In the genomic region with DNA sequence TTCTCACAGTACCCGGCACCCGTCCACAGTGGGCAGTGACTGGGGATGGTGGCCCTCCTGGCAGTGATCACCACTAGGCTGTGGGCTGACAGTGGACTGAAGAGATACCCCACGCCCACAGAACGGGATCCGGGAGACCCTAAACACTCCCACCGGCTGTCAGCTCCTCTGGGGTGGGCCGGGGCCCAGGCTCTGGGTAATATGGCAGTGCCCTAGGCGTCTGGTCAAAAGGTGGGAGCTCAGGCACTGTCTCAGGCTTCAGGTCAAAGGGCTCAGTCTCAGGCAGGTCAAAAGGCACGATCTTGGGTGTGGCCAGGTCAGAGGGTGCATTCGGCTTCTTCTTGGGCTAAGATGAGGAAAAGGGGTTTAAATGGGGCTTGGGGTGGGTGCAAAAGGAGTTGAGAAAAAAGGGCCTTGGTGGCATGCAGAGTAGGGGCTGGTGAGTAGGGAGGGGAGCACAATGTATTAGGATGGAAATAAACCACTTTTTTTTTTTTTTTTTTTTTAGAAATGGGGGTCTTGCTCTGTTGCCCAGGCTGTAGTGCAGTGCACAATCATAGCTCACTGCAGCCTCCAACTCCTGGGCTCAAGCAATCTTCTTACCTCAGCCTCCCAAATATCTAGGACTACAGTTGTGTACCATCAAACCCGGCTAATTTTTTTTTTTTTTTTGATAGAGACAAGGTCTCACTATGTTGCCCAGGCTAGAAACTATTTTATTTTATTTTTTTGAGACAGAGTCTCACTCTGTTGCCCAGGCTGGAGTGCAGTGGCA, we compare ENCODE assay signal across 19 cellular contexts. TPM values are rescaled to one million over a fixed set of nuclear protein-coding genes. Genes with fewer than 3 reads are reported as not detected.
DNase-seq lines count a peak whose midpoint lies in the region; ATAC-seq and TF ChIP-seq lines count a peak whose summit lies in the region.
"Had no signal": no experiment of that assay in that cellular context is flagged by ENCODE, and none has a peak within 500 bp of the region (broad histone marks: within the 10 kb centered on the region; RNA-seq: fewer than 3 reads in every experiment).

No MANE protein-coding gene starts in this region.

- H3K27ac ChIP-seq in SK-N-SH (ENCODE audit: low read depth in 2 of 2, low read length in 1 of 2) (peak overlapping the region in 1 of 2 experiments; percentile 61; a peak in 1 of 4 replicates), esophagus muscularis mucosa (replicated peaks in 1 of 4) (peak overlapping the region; percentile 97 to 100 (median 100)), prostate gland (peak overlapping the region; percentile 22 to 39), upper lobe of right lung (peak overlapping the region; percentile 79)
- H3K27ac ChIP-seq: 22Rv1 had no signal

- intact Hi-C loops in esophagus muscularis mucosa (cut with DNase I) = no loop called here
- intact Hi-C loops in prostate gland (cut with DNase I) = no loop called here
- intact Hi-C loops in upper lobe of right lung (cut with DNase I) = no loop called here

- H3K4me3 ChIP-seq in SK-N-SH (ENCODE audit: low read depth in 2 of 2, low read length in 1 of 2) = no peak overlapping the region
- H3K4me3 ChIP-seq in esophagus muscularis mucosa = peak overlapping the region; percentile 4 to 37 (median 21)
- no peak overlapping the region for H3K4me3 ChIP-seq in prostate gland
- no peak overlapping the region for H3K4me3 ChIP-seq in upper lobe of right lung
- H3K4me3 ChIP-seq: GM12878 had no signal

- peaks cover 100% of the 10 kb centered on the region for H4K20me1 ChIP-seq in SK-N-SH (ENCODE audit: insufficient read depth)

- DNase-seq in SK-N-SH (no peak), esophagus muscularis mucosa (ENCODE audit: extremely low spot score) (no peak), prostate gland (ENCODE audit: low spot score) (no peak), upper lobe of right lung (no peak), NCI-H345 treated with DMSO at 0.1 percent for 48 hours (lab: John Stamatoyannopoulos, UW; ENCODE audit: unreplicated experiment) (no peak), DMS153 treated with DMSO at 0.1 percent for 48 hours (lab: John Stamatoyannopoulos, UW; ENCODE audit: unreplicated experiment) (no peak)
- DNase-seq: activated CD4-positive, CD25-positive, alpha-beta regulatory T cell treated with anti-CD3 and anti-CD28 coated beads, Interleukin-2, amount 50 U/mL, for 72 hours; activated naive CD8-positive, alpha-beta T cell treated with anti-CD3 and anti-CD28 coated beads, Interleukin-2, amount 10 ng/mL, durations not matched to agents 7 days and 5 days; activated T-cell treated with anti-CD3 and anti-CD28 coated beads, Interleukin-2, amount 50 U/mL, for 24 hours; CD4-positive, CD25-positive, alpha-beta regulatory T cell; EL; erythroblast; Kasumi-1; NCI-H187; NCI-H82 had no signal

- POLR2A ChIA-PET in SK-N-SH (lab: Yijun Ruan, JAX) = no interaction called here

- no peak for TF ChIP-seq RAD21 in SK-N-SH (IDR thresholded peaks at IDR 0.05; ENCODE audit: low read length)

- H3K36me3 ChIP-seq in SK-N-SH (replicated peaks in 1 of 2; ENCODE audit: control insufficient read depth in 1 of 2, insufficient read depth in 2 of 2, low read length in 1 of 2) (peaks cover 0 to 32% of the 10 kb centered on the region in 2 experiments), esophagus muscularis mucosa (peaks cover 0 to 4% (median 0%) of the 10 kb centered on the region in 4 donors), prostate gland (no peaks in the 10 kb centered on the region), upper lobe of right lung (no peaks in the 10 kb centered on the region)

- H3K9ac ChIP-seq in SK-N-SH = no peak overlapping the region

- CTCF ChIA-PET in SK-N-SH (lab: Yijun Ruan, JAX) = interaction anchor here (1.3 to 26.0 kb wide), 4 partner anchors 11 to 115 kb away, joined by 4 to 683 read pairs (median 4); partner anchors contain the start of gene CAVIN1

- H3K9me3 ChIP-seq in SK-N-SH (no peaks in the 10 kb centered on the region), esophagus muscularis mucosa (no peaks in the 10 kb centered on the region), prostate gland (no peaks in the 10 kb centered on the region), upper lobe of right lung (no peaks in the 10 kb centered on the region)

- no peak for ATAC-seq in SK-N-SH treated with all-trans-retinoic acid at 6 μM for 48 hours
- no peak for ATAC-seq in upper lobe of right lung
- no peak for ATAC-seq in HG03280 (IDR thresholded peaks at IDR 0.05; ENCODE audit: unreplicated experiment)
- ATAC-seq: GM12878 had no signal

- H2AFZ ChIP-seq in SK-N-SH (ENCODE audit: low read depth) = no peak overlapping the region

- H3F3A ChIP-seq in SK-N-SH (replicated peaks; ENCODE audit: insufficient read depth) = peaks cover 40% of the 10 kb centered on the region

- no peak for TF ChIP-seq EP300 in SK-N-SH (IDR thresholded peaks at IDR 0.05; ENCODE audit: borderline replicate concordance in 1 of 2, low read depth in 1 of 2, low read length in 1 of 2)
- TF ChIP-seq EP300 in esophagus muscularis mucosa (IDR thresholded peaks at IDR 0.05) = no peak

- WGBS in SK-N-SH (ENCODE audit: low lambda C conversion rate) = 88% methylated on average over 3 of the region's 11 CpGs
- 59% methylated on average over 11 of the region's 11 CpGs for WGBS in esophagus muscularis mucosa
- 77% methylated on average over 11 of the region's 11 CpGs for WGBS in prostate gland

- peaks cover 100% of the 10 kb centered on the region for H3K79me2 ChIP-seq in SK-N-SH (ENCODE audit: insufficient read depth)

- no peaks in the 10 kb centered on the region for H3K27me3 ChIP-seq in SK-N-SH (ENCODE audit: insufficient read depth)
- no peaks in the 10 kb centered on the region for H3K27me3 ChIP-seq in esophagus muscularis mucosa
- no peaks in the 10 kb centered on the region for H3K27me3 ChIP-seq in prostate gland (replicated peaks; ENCODE audit: insufficient read depth)
- H3K27me3 ChIP-seq in upper lobe of right lung = no peaks in the 10 kb centered on the region

- H3K9me2 ChIP-seq in SK-N-SH = no peaks in the 10 kb centered on the region

- H3K4me1 ChIP-seq in SK-N-SH (ENCODE audit: control insufficient read depth in 1 of 2, insufficient read depth in 2 of 2, low read depth in 1 of 2, low read length in 1 of 2) (peaks cover 12 to 34% of the 10 kb centered on the region in 2 experiments; a peak in 3 of 4 replicates), esophagus muscularis mucosa (peaks cover 96 to 100% (median 100%) of the 10 kb centered on the region in 4 donors), prostate gland (replicated peaks) (peaks cover 16% of the 10 kb centered on the region), upper lobe of right lung (peaks cover 74% of the 10 kb centered on the region)

- H3K4me2 ChIP-seq in SK-N-SH = peak overlapping the region; percentile 8; the same call in 1 of the 2 replicates

- TF ChIP-seq CTCF in SK-N-SH (IDR thresholded peaks at IDR 0.05) (no peak), esophagus muscularis mucosa (IDR thresholded peaks at IDR 0.05) (no peak), prostate gland (IDR thresholded peaks at IDR 0.05) (no peak), upper lobe of right lung (IDR thresholded peaks at IDR 0.05) (no peak)

- TF ChIP-seq POLR2A in esophagus muscularis mucosa (IDR thresholded peaks at IDR 0.05; ENCODE audit: low read depth) = no peak
- no peak for TF ChIP-seq POLR2A in prostate gland (IDR thresholded peaks at IDR 0.05)

TF ChIP-seq in SK-N-SH, 30 proteins besides CTCF, POLR2A, EP300 and RAD21 (continues in another document):
- TF ChIP-seq NFIC (IDR thresholded peaks at IDR 0.05; ENCODE audit: borderline replicate concordance) (no peak), GATA2 (CRISPR knock-in tag; IDR thresholded peaks at IDR 0.05) (no peak), CHD2 (IDR thresholded peaks at IDR 0.05; ENCODE audit: low read length, partially characterized antibody) (no peak), TCF12 (IDR thresholded peaks at IDR 0.05) (no peak), RXRA (IDR thresholded peaks at IDR 0.05; ENCODE audit: borderline replicate concordance, low read depth) (no peak)

TF ChIP-seq in SK-N-SH treated with all-trans-retinoic acid at 6 μM for 48 hours, 23 proteins besides CTCF, POLR2A, EP300 and RAD21:
- no peak for TF ChIP-seq PPARA (CRISPR knock-in tag; IDR thresholded peaks at IDR 0.05; ENCODE audit: borderline replicate concordance)
- TF ChIP-seq ZNF8 (CRISPR knock-in tag; IDR thresholded peaks at IDR 0.05) = no peak
- TF ChIP-seq BACH2 (CRISPR knock-in tag; IDR thresholded peaks at IDR 0.05; ENCODE audit: borderline replicate concordance) = no peak
- no peak for TF ChIP-seq CSDC2 (CRISPR knock-in tag; IDR thresholded peaks at IDR 0.05)
- no peak for TF ChIP-seq ZNF70 (CRISPR knock-in tag; IDR thresholded peaks at IDR 0.05)
- no peak for TF ChIP-seq OSR1 (CRISPR knock-in tag; IDR thresholded peaks at IDR 0.05)
- no peak for TF ChIP-seq CREB5 (CRISPR knock-in tag; IDR thresholded peaks at IDR 0.05; ENCODE audit: low read depth)
- no peak for TF ChIP-seq ZC3H10 (CRISPR knock-in tag; IDR thresholded peaks at IDR 0.05)
- no peak for TF ChIP-seq ZNF565 (CRISPR knock-in tag; conservative IDR thresholded peaks at IDR 0.05; ENCODE audit: low read depth)

RNA-seq across cellular contexts. Expression of gene CAVIN1, which starts 11.0 kb away (rescaled TPM):
- polyA plus RNA-seq in SK-N-SH (2012; rRNA removed) = 264 and 290 TPM in 2 replicates
- polyA plus RNA-seq in SK-N-SH (2012; cell fraction: cytosol; rRNA removed) = 172 and 212 TPM in 2 replicates
- polyA plus RNA-seq in SK-N-SH (2012; cell fraction: nucleus; rRNA removed) = 169 and 174 TPM in 2 replicates
- total RNA-seq in esophagus muscularis mucosa = 1,000 to 10,000 TPM in 2 of 4 donors, 100 to 1,000 TPM in 2; 619 to 1,181 (median 1,019) TPM
- 100 to 1,000 TPM; 214 to 220 TPM for total RNA-seq in prostate gland
- 342 TPM for total RNA-seq in upper lobe of right lung

RNA-seq across cellular contexts. Expression of gene STAT3, which starts 23.9 kb away (rescaled TPM):
- 35.7 and 38.7 TPM in 2 replicates for polyA plus RNA-seq in SK-N-SH (2012; rRNA removed)
- 25.5 and 29.1 TPM in 2 replicates for polyA plus RNA-seq in SK-N-SH (2012; cell fraction: cytosol; rRNA removed)
- 90.7 and 99.3 TPM in 2 replicates for polyA plus RNA-seq in SK-N-SH (2012; cell fraction: nucleus; rRNA removed)
- total RNA-seq in esophagus muscularis mucosa (100 to 1,000 TPM; 137 to 260 (median 211) TPM), prostate gland (100 to 1,000 TPM; 188 to 230 TPM), upper lobe of right lung (309 TPM)

RNA-seq across cellular contexts. Expression of gene ATP6V0A1, which starts 46.6 kb away (rescaled TPM):
- polyA plus RNA-seq in SK-N-SH (2012; rRNA removed) = 31.7 and 37.1 TPM in 2 replicates
- 19.4 and 24.0 TPM in 2 replicates for polyA plus RNA-seq in SK-N-SH (2012; cell fraction: cytosol; rRNA removed)
- polyA plus RNA-seq in SK-N-SH (2012; cell fraction: nucleus; rRNA removed) = 161 and 199 TPM in 2 replicates
- total RNA-seq in esophagus muscularis mucosa (10 to 100 TPM; 51.9 to 74.9 (median 63.9) TPM), prostate gland (10 to 100 TPM; 78.0 to 80.3 TPM), upper lobe of right lung (109 TPM)

Comparison
In these comparisons a context has a peak if more than half of its experiments do, and no peak if none do; other contexts are left out.
1. H3K4me3 ChIP-seq: peak in esophagus muscularis mucosa (4 of 4); none in SK-N-SH (0 of 2), prostate gland (0 of 2) and upper lobe of right lung (single experiment).